In genomic region chr21:41302976-41303375, GRCh38 we compare ENCODE assay signal across 31 cellular contexts. TPM values are rescaled to one million over a fixed set of nuclear protein-coding genes. Genes with fewer than 3 reads are reported as not detected.
"Had no signal": no experiment of that assay in that cellular context is flagged by ENCODE, and none has a peak within 500 bp of the region (broad histone marks: within the 10 kb centered on the region; RNA-seq: fewer than 3 reads in every experiment).

No MANE protein-coding gene starts in this region.

- H3K4me3 ChIP-seq: coronary artery, esophagus squamous epithelium had no signal

- DNase-seq: activated B cell treated with CpG ODN at 0.5 μM for 24 hours; activated CD4-positive, alpha-beta T cell treated with anti-CD3 and anti-CD28 coated beads for 48 hours; activated CD4-positive, alpha-beta T cell treated with anti-CD3 and anti-CD28 coated beads, Interleukin-2, amount 50 U/mL, for 1 hour; activated CD4-positive, alpha-beta T cell treated with anti-CD3 and anti-CD28 coated beads, Interleukin-2, amount 50 U/mL, for 48 hours; activated CD8-positive, alpha-beta memory T cell treated with anti-CD3 and anti-CD28 coated beads for 24 hours; activated CD8-positive, alpha-beta T cell treated with anti-CD3 and anti-CD28 coated beads for 36 hours; activated effector memory CD4-positive, alpha-beta T cell treated with Interleukin-2 at 50 U/mL for 16 hours; activated gamma-delta T cell treated with Interleukin-2 at 50 U/mL for 16 hours; activated naive CD4-positive, alpha-beta T cell treated with anti-CD3 and anti-CD28 coated beads, Interleukin-2, amount 50 U/mL, for 16 hours; activated naive CD4-positive, alpha-beta T cell treated with Interleukin-2 at 50 U/mL for 16 hours; activated T-cell treated with anti-CD3 and anti-CD28 coated beads, Interleukin-2, amount 50 U/mL, for 4 hours; amniotic stem cell; anterior cingulate cortex; brain microvascular endothelial cell; effector CD8-positive, alpha-beta T cell; esophagus squamous epithelium; foreskin fibroblast; head of caudate nucleus; T-helper 17 cell; T1000; WERI-Rb-1 had no signal

RNA-seq across cellular contexts. Expression of gene FAM3B, which starts 13.6 kb away (rescaled TPM):
- total RNA-seq: activated B cell treated with CpG ODN at 0.5 μM for 24 hours; activated CD8-positive, alpha-beta T cell treated with anti-CD3 and anti-CD28 coated beads for 36 hours; activated T-cell treated with anti-CD3 and anti-CD28 coated beads, Interleukin-2, amount 50 U/mL, for 4 hours; activated T-helper 17 cell treated with anti-CD3 and anti-CD28 coated beads, Interleukin-2, amount 50 U/mL, for 72 hours; astrocyte; bronchial epithelial cell; cardiac septum; cerebellum; dermis microvascular lymphatic vessel endothelial cell; endothelial cell of umbilical vein; fibroblast of lung; frontal cortex; T-helper 17 cell had no signal
- polyA plus RNA-seq: endothelial cell of umbilical vein, fibroblast of lung had no signal

RNA-seq across cellular contexts. Expression of gene MX2, which starts 58.9 kb away (rescaled TPM):
- total RNA-seq: endothelial cell of umbilical vein had no signal
